In the genomic region with DNA sequence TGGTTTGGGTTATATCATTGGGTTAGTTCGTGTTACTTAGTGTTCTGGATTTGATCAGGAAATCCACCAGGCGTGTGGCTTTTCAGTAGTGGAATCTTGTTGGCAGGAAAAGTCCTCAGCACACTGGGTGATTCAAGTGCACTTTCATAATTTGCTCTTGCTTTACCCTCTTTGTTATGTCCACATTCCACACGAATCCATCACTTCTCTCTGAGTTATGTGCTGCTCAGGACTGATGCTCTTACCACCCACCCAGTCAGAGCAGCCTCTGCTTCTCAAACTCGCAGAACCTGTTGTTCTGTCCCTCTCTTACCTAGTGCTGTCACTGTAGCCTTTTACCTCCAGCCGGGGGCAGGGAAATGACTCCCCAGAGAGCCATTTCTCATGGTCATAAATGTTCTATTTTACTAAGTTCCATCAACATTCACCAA, we compare ENCODE assay signal across 13 cellular contexts. TPM values are rescaled to one million over a fixed set of nuclear protein-coding genes. Genes with fewer than 3 reads are reported as not detected.
DNase-seq lines count a peak whose midpoint lies in the region; ATAC-seq, FAIRE-seq and TF ChIP-seq lines count a peak whose summit lies in the region.
"Had no signal": no experiment of that assay in that cellular context is flagged by ENCODE, and none has a peak within 500 bp of the region (broad histone marks: within the 10 kb centered on the region; RNA-seq: fewer than 3 reads in every experiment).

No MANE protein-coding gene starts in this region.

- DNase-seq in AG20443 (ENCODE audit: low spot score) (peak; percentile 80), HTR-8/SVneo (ENCODE audit: insufficient read length, low spot score) (no peak), chondrocyte (ENCODE audit: low spot score) (no peak), mesothelial cell of epicardium (ENCODE audit: low spot score in 2 of 2, unreplicated experiment in 2 of 2) (no peak), tibial artery (no peak), HepG2 (ENCODE audit: low spot score) (no peak), GM19239 (ENCODE audit: insufficient read length, low spot score) (no peak), Peyer's patch (no peak)
- DNase-seq: activated CD4-positive, alpha-beta T cell treated with anti-CD3 and anti-CD28 coated beads, Interleukin-2, amount 50 U/mL, for 48 hours; activated naive CD8-positive, alpha-beta T cell treated with anti-CD3 and anti-CD28 coated beads, Interleukin-2, amount 50 U/mL, for 24 hours; left ventricle myocardium inferior had no signal

- H4K20me1 ChIP-seq in HepG2 (ENCODE audit: insufficient read depth, low read length), result no peaks in the 10 kb centered on the region

- no peak overlapping the region for H3K4me2 ChIP-seq in HepG2 (ENCODE audit: low read depth, low read length)

- no peaks in the 10 kb centered on the region for H3K27me3 Mint-ChIP-seq in chondrocyte (ENCODE audit: low read depth)
- H3K27me3 Mint-ChIP-seq in mesothelial cell of epicardium (ENCODE audit: low read depth), result no peaks in the 10 kb centered on the region
- H3K27me3 Mint-ChIP-seq: activated naive CD8-positive, alpha-beta T cell treated with anti-CD3 and anti-CD28 coated beads, Interleukin-2, amount 50 U/mL, for 24 hours had no signal

- TF ChIP-seq EP300 in HepG2 (IDR thresholded peaks at IDR 0.05; ENCODE audit: low read depth in 2 of 2, low read length in 2 of 2) (no peak), HepG2 (CRISPR knock-in tag; IDR thresholded peaks at IDR 0.05; ENCODE audit: borderline replicate concordance) (no peak)

- H2AFZ ChIP-seq in HepG2 (ENCODE audit: low read length), result no peak overlapping the region

- peaks cover 0 to 25% (median 7%) of the 10 kb centered on the region in 4 donors for H3K4me1 ChIP-seq in tibial artery
- H3K4me1 ChIP-seq in HepG2 (ENCODE audit: insufficient read depth, low read length), result no peaks in the 10 kb centered on the region
- no peaks in the 10 kb centered on the region for H3K4me1 ChIP-seq in Peyer's patch
- H3K4me1 ChIP-seq: left ventricle myocardium inferior had no signal

- FAIRE-seq in HTR-8/SVneo (lab: Jason Lieb, UNC), result peak; percentile 49
- FAIRE-seq in HepG2 (lab: Jason Lieb, UNC), result no peak
- no peak for FAIRE-seq in GM19239 (lab: Jason Lieb, UNC)
- FAIRE-seq: endometrium had no signal

- H3K27ac ChIP-seq in tibial artery, result peak overlapping the region in 1 of 2 donors; percentile 16
- no peak overlapping the region for H3K27ac ChIP-seq in HepG2 (ENCODE audit: extremely low read length, insufficient read depth, low read length)
- H3K27ac ChIP-seq in Peyer's patch, result no peak overlapping the region
- H3K27ac ChIP-seq: left ventricle myocardium inferior had no signal

- no peak overlapping the region for H3K9ac ChIP-seq in HepG2 (ENCODE audit: insufficient read depth, low read depth, low read length)

- H3K27ac Mint-ChIP-seq in chondrocyte (ENCODE audit: unreplicated experiment), result peak overlapping the region; percentile 62
- H3K27ac Mint-ChIP-seq in mesothelial cell of epicardium, result peak overlapping the region; percentile 59
- H3K27ac Mint-ChIP-seq: activated naive CD8-positive, alpha-beta T cell treated with anti-CD3 and anti-CD28 coated beads, Interleukin-2, amount 50 U/mL, for 24 hours had no signal

- H3K4me1 Mint-ChIP-seq in chondrocyte (ENCODE audit: low read depth), result peaks cover 16% of the 10 kb centered on the region
- peaks cover 20% of the 10 kb centered on the region for H3K4me1 Mint-ChIP-seq in mesothelial cell of epicardium
- H3K4me1 Mint-ChIP-seq: activated naive CD8-positive, alpha-beta T cell treated with anti-CD3 and anti-CD28 coated beads, Interleukin-2, amount 50 U/mL, for 24 hours had no signal

- no peak for TF ChIP-seq CTCF in chondrocyte (IDR thresholded peaks at IDR 0.05)
- TF ChIP-seq CTCF in mesothelial cell of epicardium (IDR thresholded peaks at IDR 0.05; ENCODE audit: unreplicated experiment), result no peak
- TF ChIP-seq CTCF in tibial artery (IDR thresholded peaks at IDR 0.05), result no peak
- no peak for TF ChIP-seq CTCF in HepG2 (CRISPR knock-in tag; IDR thresholded peaks at IDR 0.05)
- TF ChIP-seq CTCF in Peyer's patch (IDR thresholded peaks at IDR 0.05), result no peak

- no TSS peak for BruUV-seq in HepG2 (replicated peaks; lab: Mats Ljungman, UMichigan)

- no peak for ATAC-seq in HepG2
- ATAC-seq: activated naive CD8-positive, alpha-beta T cell treated with anti-CD3 and anti-CD28 coated beads, Interleukin-2, amount 50 U/mL, for 24 hours had no signal

- WGBS in HepG2 (ENCODE audit: low lambda C conversion rate), result 4% methylated on average over 5 of the region's 5 CpGs

- intact Hi-C loops in tibial artery (cut with DNase I; ENCODE audit: low total_unique reads), result no loop called here
- intact Hi-C loops in HepG2 (cut with micrococcal nuclease; ENCODE audit: unreplicated experiment), result no loop called here

- H3K36me3 Mint-ChIP-seq in chondrocyte (ENCODE audit: low read depth), result peaks cover 8% of the 10 kb centered on the region
- peaks cover under 1% of the 10 kb centered on the region for H3K36me3 Mint-ChIP-seq in mesothelial cell of epicardium

- H3K4me3 ChIP-seq in tibial artery (no peak overlapping the region), HepG2 (replicated peaks in 1 of 3; ENCODE audit: insufficient read depth in 1 of 3, low read depth in 2 of 3, low read length in 3 of 3) (no peak overlapping the region), Peyer's patch (no peak overlapping the region)
- H3K4me3 ChIP-seq: left ventricle myocardium inferior had no signal

- POLR2A ChIA-PET in HepG2 (lab: Yijun Ruan, JAX), result no interaction called here

- TF ChIP-seq POLR2A in HepG2 (IDR thresholded peaks at IDR 0.05; ENCODE audit: insufficient read depth in 1 of 2, low read depth in 2 of 2, low read length in 2 of 2) (no peak), Peyer's patch (IDR thresholded peaks at IDR 0.05) (no peak)

- H3K4me3 Mint-ChIP-seq in chondrocyte (ENCODE audit: unreplicated experiment), result no peak overlapping the region
- H3K4me3 Mint-ChIP-seq in mesothelial cell of epicardium, result no peak overlapping the region
- H3K4me3 Mint-ChIP-seq: activated naive CD8-positive, alpha-beta T cell treated with anti-CD3 and anti-CD28 coated beads, Interleukin-2, amount 50 U/mL, for 24 hours had no signal

- H3K36me3 ChIP-seq in tibial artery, result peaks cover 0 to 6% (median 6%) of the 10 kb centered on the region in 3 donors
- no peaks in the 10 kb centered on the region for H3K36me3 ChIP-seq in HepG2 (replicated peaks in 1 of 2; ENCODE audit: control insufficient read depth in 1 of 2, insufficient read depth in 2 of 2, low read length in 2 of 2)
- H3K36me3 ChIP-seq in Peyer's patch, result no peaks in the 10 kb centered on the region
- H3K36me3 ChIP-seq: left ventricle myocardium inferior had no signal

- in situ Hi-C loops in HepG2 (cut with HindIII; ENCODE audit: extremely low pct_ligation_motif_present, low pct_unique_long_range_greater_than_20kb), result no loop called here

- H3K9me3 Mint-ChIP-seq in chondrocyte (ENCODE audit: low read depth) (peaks cover 4% of the 10 kb centered on the region), mesothelial cell of epicardium (peaks cover 4% of the 10 kb centered on the region)
- H3K9me3 Mint-ChIP-seq: activated naive CD8-positive, alpha-beta T cell treated with anti-CD3 and anti-CD28 coated beads, Interleukin-2, amount 50 U/mL, for 24 hours had no signal

- H3K9me3 ChIP-seq in tibial artery (peaks cover 0 to 4% (median 0%) of the 10 kb centered on the region in 3 donors), HepG2 (ENCODE audit: low read length) (no peaks in the 10 kb centered on the region), Peyer's patch (no peaks in the 10 kb centered on the region)
- H3K9me3 ChIP-seq: left ventricle myocardium inferior had no signal

- no peaks in the 10 kb centered on the region for H3K27me3 ChIP-seq in tibial artery
- H3K27me3 ChIP-seq in HepG2 (ENCODE audit: control insufficient read depth in 1 of 2, insufficient read depth in 2 of 2, low read length in 2 of 2), result no peaks in the 10 kb centered on the region
- no peaks in the 10 kb centered on the region for H3K27me3 ChIP-seq in Peyer's patch

- H3K79me2 ChIP-seq in HepG2 (ENCODE audit: insufficient read depth, low read length), result no peaks in the 10 kb centered on the region

- CTCF ChIA-PET in HepG2 (lab: Yijun Ruan, JAX; ENCODE audit: low intra/inter-chr PET ratio, low total read pairs), result no interaction called here

- no peak for TF ChIP-seq RAD21 in HepG2 (CRISPR knock-in tag; IDR thresholded peaks at IDR 0.05)

TF ChIP-seq in HepG2, 621 proteins besides CTCF, POLR2A, EP300 and RAD21 (continues in another document):
- no peak for TF ChIP-seq ZNF589 (CRISPR knock-in tag; conservative IDR thresholded peaks at IDR 0.05)
- TF ChIP-seq, protein P1, sequence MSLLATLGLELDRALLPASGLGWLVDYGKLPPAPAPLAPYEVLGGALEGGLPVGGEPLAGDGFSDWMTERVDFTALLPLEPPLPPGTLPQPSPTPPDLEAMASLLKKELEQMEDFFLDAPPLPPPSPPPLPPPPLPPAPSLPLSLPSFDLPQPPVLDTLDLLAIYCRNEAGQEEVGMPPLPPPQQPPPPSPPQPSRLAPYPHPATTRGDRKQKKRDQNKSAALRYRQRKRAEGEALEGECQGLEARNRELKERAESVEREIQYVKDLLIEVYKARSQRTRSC (CRISPR knock-in tag; IDR thresholded peaks at IDR 0.05; ENCODE audit: low read depth), result no peak

RNA-seq across cellular contexts. Expression of a gene that starts 37.2 kb away (rescaled TPM):
- total RNA-seq in chondrocyte (19.9 to 59.0 TPM (median 53.5 TPM) in 3 replicates), mesothelial cell of epicardium (0.42 to 0.47 TPM (median 0.44 TPM) in 3 replicates), HepG2 (2016; rRNA removed; fragmentation: Illumina TruSeq; extraction: Trizol) (not detected in 2 replicates), Peyer's patch (not detected)
- not detected in 2 replicates for total RNA-seq in HepG2 (2016; cell fraction: cytosol; rRNA removed; fragmentation: Illumina TruSeq; extraction: Trizol; ENCODE audit: low read depth)
- total RNA-seq in HepG2 (2016; cell fraction: insoluble cytoplasmic fraction; rRNA removed; fragmentation: Illumina TruSeq; extraction: Trizol), result not detected in 2 replicates
- not detected in 2 replicates for total RNA-seq in HepG2 (2016; cell fraction: membrane; rRNA removed; fragmentation: Illumina TruSeq; extraction: Trizol)
- not detected in 2 replicates for total RNA-seq in HepG2 (2016; cell fraction: nucleus; rRNA removed; fragmentation: Illumina TruSeq; extraction: Trizol)
- not detected in 2 replicates for polyA plus RNA-seq in HepG2 (2011; rRNA removed)
- polyA plus RNA-seq in HepG2 (2011; cell fraction: cytosol; rRNA removed), result not detected in 2 replicates
- not detected in 2 replicates for polyA plus RNA-seq in HepG2 (2011; cell fraction: nucleus; rRNA removed)
- polyA plus RNA-seq in HepG2 (2012), result 0.03 TPM in 1 of 2 replicates, not detected in the other
- not detected in 2 replicates for polyA plus RNA-seq in HepG2 (2016; cell fraction: cytosol; fragmentation: Illumina TruSeq; extraction: Trizol; ENCODE audit: low read depth)
- polyA plus RNA-seq in HepG2 (2016; cell fraction: insoluble cytoplasmic fraction; fragmentation: Illumina TruSeq; extraction: Trizol; ENCODE audit: low read depth), result not detected in 2 replicates
- not detected in 2 replicates for polyA plus RNA-seq in HepG2 (2016; cell fraction: membrane; fragmentation: Illumina TruSeq; extraction: Trizol; ENCODE audit: low read depth)
- not detected in 2 replicates for polyA plus RNA-seq in HepG2 (2016; cell fraction: nucleus; fragmentation: Illumina TruSeq; extraction: Trizol; ENCODE audit: insufficient read depth, low read depth)
- not detected in 2 replicates for polyA minus RNA-seq in HepG2 (2011; rRNA and poly(A)+ RNA removed; ENCODE audit: low replicate concordance)
- polyA minus RNA-seq in HepG2 (2011; cell fraction: cytosol; rRNA and poly(A)+ RNA removed), result not detected in 2 replicates
- not detected in 2 replicates for polyA minus RNA-seq in HepG2 (2011; cell fraction: nucleus; rRNA and poly(A)+ RNA removed)
- total RNA-seq: pulmonary artery endothelial cell had no signal

Comparison
In these comparisons a context has a peak if more than half of its experiments do, and no peak if none do; other contexts are left out.
1. RNA of a gene that starts 37.2 kb away (total RNA-seq): 19.9 to 59.0 TPM in chondrocyte; 0.42 to 0.47 TPM in mesothelial cell of epicardium, not detected in HepG2 and not detected in Peyer's patch; every median in the first group is over 10 times any median in the second.